ENCODE assay signal across 34 cellular contexts in the genomic region with DNA sequence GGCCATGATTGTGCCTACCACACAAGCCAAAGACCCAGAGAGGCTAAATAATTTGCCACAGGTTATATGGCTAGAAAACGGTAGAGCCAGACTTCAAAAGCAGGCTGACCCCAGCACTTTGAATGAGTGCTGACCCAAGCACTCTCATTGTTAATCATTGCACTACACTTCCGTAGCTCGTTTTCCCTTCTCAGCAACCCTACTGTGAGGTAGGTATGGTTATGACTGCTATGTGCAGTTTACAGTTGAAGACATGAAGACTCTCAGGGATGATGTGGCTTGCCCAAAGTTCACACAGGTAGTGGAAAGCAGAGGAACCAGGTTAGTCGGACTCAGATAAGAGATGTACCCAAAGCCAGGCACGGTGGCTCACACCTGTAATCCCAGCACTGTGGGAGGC. TPM values are rescaled to one million over a fixed set of nuclear protein-coding genes. Genes with fewer than 3 reads are reported as not detected.
"Had no signal": no experiment of that assay in that cellular context is flagged by ENCODE, and none has a peak within 500 bp of the region (broad histone marks: within the 10 kb centered on the region; RNA-seq: fewer than 3 reads in every experiment).

No MANE protein-coding gene starts in this region.

- H3K4me1 ChIP-seq: ascending aorta, breast epithelium, colonic mucosa, esophagus squamous epithelium, gastroesophageal sphincter, heart right ventricle had no signal

- H3K27ac Mint-ChIP-seq: activated naive CD4-positive, alpha-beta T cell treated with anti-CD3 and anti-CD28 coated beads, Interleukin-2, amount 10 ng/mL, durations not matched to agents 7 days and 5 days; activated naive CD4-positive, alpha-beta T cell treated with anti-CD3 and anti-CD28 coated beads, Interleukin-2, amount 50 U/mL, for 72 hours; activated naive CD8-positive, alpha-beta T cell treated with anti-CD3 and anti-CD28 coated beads, Interleukin-2, amount 10 ng/mL, durations not matched to agents 7 days and 5 days; activated T-helper 2 cell treated with anti-CD3 and anti-CD28 coated beads, Interferon-gamma antibody, Interleukin-2, Interleukin-4, amounts not matched to agents 10 μg/mL and 5 μg/mL and 100 μg/mL, durations not matched to agents 14 hours and 24 hours and 36 hours; brain; T-cell; T-helper 1 cell treated with Interleukin-12 subunit alpha and Interleukin-12 subunit beta and Interleukin-4 antibody, amounts not matched to agents 30 μg/mL and 1 μg/mL, for 36 hours; T-helper 2 cell treated with Interferon-gamma antibody and Interleukin-4, amounts not matched to agents 5 μg/mL and 100 μg/mL, for 36 hours had no signal

- H3K27ac ChIP-seq: ascending aorta, breast epithelium, cardiac muscle cell, colonic mucosa, epithelial cell of prostate, esophagus squamous epithelium, gastroesophageal sphincter, heart right ventricle had no signal

- H3K4me3 ChIP-seq: ascending aorta, breast epithelium, cardiac muscle cell, colonic mucosa, esophagus squamous epithelium, gastroesophageal sphincter, heart right ventricle had no signal

- ATAC-seq: activated T-cell treated with anti-CD3 and anti-CD28 coated beads, Interleukin-2, amount 50 U/mL, for 4 hours; gastroesophageal sphincter; heart right ventricle; T-cell had no signal

- H3K36me3 ChIP-seq: ascending aorta, breast epithelium, cardiac muscle cell, colonic mucosa, esophagus squamous epithelium, gastroesophageal sphincter, heart right ventricle had no signal

- H3K4me3 Mint-ChIP-seq: activated naive CD4-positive, alpha-beta T cell treated with anti-CD3 and anti-CD28 coated beads, Interleukin-2, amount 10 ng/mL, durations not matched to agents 7 days and 5 days; activated naive CD8-positive, alpha-beta T cell treated with anti-CD3 and anti-CD28 coated beads, Interleukin-2, amount 10 ng/mL, durations not matched to agents 7 days and 5 days; activated T-cell treated with anti-CD3 and anti-CD28 coated beads, Interleukin-2, amount 50 U/mL, for 4 hours; brain; T-cell; T-helper 1 cell treated with Interleukin-12 subunit alpha and Interleukin-12 subunit beta and Interleukin-4 antibody, amounts not matched to agents 30 μg/mL and 1 μg/mL, for 36 hours; T-helper 2 cell treated with Interferon-gamma antibody and Interleukin-4, amounts not matched to agents 5 μg/mL and 100 μg/mL, for 36 hours had no signal

- H3K9me3 Mint-ChIP-seq: activated naive CD4-positive, alpha-beta T cell treated with anti-CD3 and anti-CD28 coated beads, Interleukin-2, amount 10 ng/mL, durations not matched to agents 7 days and 5 days; activated naive CD8-positive, alpha-beta T cell treated with anti-CD3 and anti-CD28 coated beads, Interleukin-2, amount 10 ng/mL, durations not matched to agents 7 days and 5 days; activated T-helper 2 cell treated with anti-CD3 and anti-CD28 coated beads, Interferon-gamma antibody, Interleukin-2, Interleukin-4, amounts not matched to agents 10 μg/mL and 5 μg/mL and 100 μg/mL, durations not matched to agents 14 hours and 24 hours and 36 hours; T-helper 1 cell treated with Interleukin-12 subunit alpha and Interleukin-12 subunit beta and Interleukin-4 antibody, amounts not matched to agents 30 μg/mL and 1 μg/mL, for 36 hours; T-helper 2 cell treated with Interferon-gamma antibody and Interleukin-4, amounts not matched to agents 5 μg/mL and 100 μg/mL, for 36 hours had no signal

- H3K36me3 Mint-ChIP-seq: activated naive CD4-positive, alpha-beta T cell treated with anti-CD3 and anti-CD28 coated beads, Interleukin-2, amount 10 ng/mL, durations not matched to agents 7 days and 5 days; activated naive CD8-positive, alpha-beta T cell treated with anti-CD3 and anti-CD28 coated beads, Interleukin-2, amount 10 ng/mL, durations not matched to agents 7 days and 5 days; brain; T-cell had no signal

- H3K27me3 ChIP-seq: ascending aorta, breast epithelium, cardiac muscle cell, colonic mucosa had no signal

- H3K9me3 ChIP-seq: ascending aorta, breast epithelium, colonic mucosa, esophagus squamous epithelium, gastroesophageal sphincter had no signal

- DNase-seq: activated CD4-positive, alpha-beta T cell treated with anti-CD3 and anti-CD28 coated beads for 4 hours; activated CD4-positive, alpha-beta T cell treated with anti-CD3 and anti-CD28 coated beads, Interleukin-2, amount 50 U/mL, for 1 hour; activated CD4-positive, alpha-beta T cell treated with anti-CD3 and anti-CD28 coated beads, Interleukin-2, amount 50 U/mL, for 48 hours; activated CD4-positive, CD25-positive, alpha-beta regulatory T cell treated with anti-CD3 and anti-CD28 coated beads, Interleukin-2, amount 50 U/mL, for 72 hours; activated CD8-positive, alpha-beta memory T cell treated with anti-CD3 and anti-CD28 coated beads, Interleukin-2, amount 50 U/mL, for 48 hours; activated effector memory CD4-positive, alpha-beta T cell treated with anti-CD3 and anti-CD28 coated beads, Interleukin-2, amount 50 U/mL, for 16 hours; activated naive CD4-positive, alpha-beta T cell treated with anti-CD3 and anti-CD28 coated beads, Interleukin-2, amount 10 ng/mL, durations not matched to agents 7 days and 5 days; activated naive CD8-positive, alpha-beta T cell treated with anti-CD3 and anti-CD28 coated beads, Interleukin-2, amount 10 ng/mL, durations not matched to agents 7 days and 5 days; activated T-cell treated with anti-CD3 and anti-CD28 coated beads, Interleukin-2, amount 50 U/mL, for 4 hours; central memory CD4-positive, alpha-beta T cell; cerebellar nuclear complex; colonic mucosa; effector CD8-positive, alpha-beta T cell; esophagus squamous epithelium; foreskin melanocyte; heart right ventricle; SW 1271; T-cell; T1000 had no signal

- H3K4me1 Mint-ChIP-seq: activated naive CD4-positive, alpha-beta T cell treated with anti-CD3 and anti-CD28 coated beads, Interleukin-2, amount 10 ng/mL, durations not matched to agents 7 days and 5 days; activated naive CD8-positive, alpha-beta T cell treated with anti-CD3 and anti-CD28 coated beads, Interleukin-2, amount 10 ng/mL, durations not matched to agents 7 days and 5 days; brain; T-cell had no signal

- FAIRE-seq: endometrium, endothelial cell of umbilical vein had no signal

RNA-seq across cellular contexts. Expression of a gene that starts 33.5 kb away (rescaled TPM):
- total RNA-seq: activated naive CD8-positive, alpha-beta T cell treated with anti-CD3 and anti-CD28 coated beads, Interleukin-2, amount 10 ng/mL, durations not matched to agents 7 days and 5 days; activated T-helper 2 cell treated with anti-CD3 and anti-CD28 coated beads, Interferon-gamma antibody, Interleukin-2, Interleukin-4, amounts not matched to agents 10 μg/mL and 5 μg/mL and 100 μg/mL, durations not matched to agents 14 hours and 24 hours and 36 hours; dermis microvascular lymphatic vessel endothelial cell; endothelial cell of umbilical vein; fibroblast of villous mesenchyme; glomerular endothelial cell had no signal
- polyA plus RNA-seq: endothelial cell of umbilical vein had no signal
